8 cellular contexts compared by ENCODE assay signal in genomic region chr11:80155412-80156017, GRCh38.
A peak's percentile ranks its signal among the peaks of the same experiment; 100 is the strongest.
DNase-seq lines count a peak whose midpoint lies in the region; ATAC-seq lines count a peak whose summit lies in the region.

No MANE protein-coding gene starts in this region.

- ATAC-seq in HG03139 (IDR thresholded peaks at IDR 0.05; ENCODE audit: unreplicated experiment) (peak; percentile 59), GM19397 (IDR thresholded peaks at IDR 0.05; ENCODE audit: unreplicated experiment) (no peak), aorta (ENCODE audit: low FRiP score) (no peak)

- H3K4me1 ChIP-seq in aorta (ENCODE audit: control insufficient read depth in 1 of 2, insufficient read depth in 2 of 2, low read length in 2 of 2), result no peaks in the 10 kb centered on the region

- H3K4me3 ChIP-seq in aorta (ENCODE audit: low read length in 2 of 2), result no peak overlapping the region

- H3K27ac ChIP-seq in aorta (ENCODE audit: low read depth in 1 of 2, low read length in 2 of 2), result no peak overlapping the region

- DNase-seq in NCI-H2227 (lab: John Stamatoyannopoulos, UW; ENCODE audit: unreplicated experiment) (peak; percentile 6), NCI-H2227 treated with DMSO at 0.1 percent for 48 hours (lab: John Stamatoyannopoulos, UW) (no peak), RPMI8226 (peak; percentile 23), iPS DF 4.7 (ENCODE audit: extremely low read depth, low spot score) (peak; percentile 44), NCI-H1436 treated with DMSO at 0.1 percent for 48 hours (lab: John Stamatoyannopoulos, UW) (no peak), aorta (no peak)

- intact Hi-C loops in aorta (cut with DNase I), result no loop called here

- no peaks in the 10 kb centered on the region for H3K27me3 ChIP-seq in aorta (ENCODE audit: control insufficient read depth in 1 of 2, insufficient read depth in 2 of 2, low read length in 1 of 2)

- 39 to 42% methylated on average over 4 of the region's 4 CpGs for WGBS in aorta, 2 donors

- H3K9me3 ChIP-seq in aorta (ENCODE audit: control insufficient read depth, low read length), result no peaks in the 10 kb centered on the region

- H3K36me3 ChIP-seq in aorta (ENCODE audit: control insufficient read depth in 1 of 2, insufficient read depth in 2 of 2, low read length in 1 of 2), result no peaks in the 10 kb centered on the region

Comparison
In these comparisons a context has a peak if more than half of its experiments do, and no peak if none do; other contexts are left out.
1. DNase-seq: peak in NCI-H2227 (single experiment), RPMI8226 (single experiment) and iPS DF 4.7 (single experiment); none in NCI-H2227 treated with DMSO at 0.1 percent for 48 hours (single experiment), NCI-H1436 treated with DMSO at 0.1 percent for 48 hours (single experiment) and aorta (0 of 2).